8 cellular contexts compared by ENCODE assay signal in genomic region chr17:31321481-31321880, GRCh38. TPM values are rescaled to one million over a fixed set of nuclear protein-coding genes. Genes with fewer than 3 reads are reported as not detected.
DNase-seq lines count a peak whose midpoint lies in the region; ATAC-seq and TF ChIP-seq lines count a peak whose summit lies in the region.

A gene with protein sequence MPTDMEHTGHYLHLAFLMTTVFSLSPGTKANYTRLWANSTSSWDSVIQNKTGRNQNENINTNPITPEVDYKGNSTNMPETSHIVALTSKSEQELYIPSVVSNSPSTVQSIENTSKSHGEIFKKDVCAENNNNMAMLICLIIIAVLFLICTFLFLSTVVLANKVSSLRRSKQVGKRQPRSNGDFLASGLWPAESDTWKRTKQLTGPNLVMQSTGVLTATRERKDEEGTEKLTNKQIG (minus strand): TSS chr17:31321622. CDS start chr17:31319013, 2,609 bp downstream.

- H3K27me3 Mint-ChIP-seq in dendritic cell treated with granulocyte-macrophage colony-stimulating factor and Interleukin-4, amounts not matched to agents 40 ng/mL and 50 ng/mL, for 4 days = no peaks in the 10 kb centered on the region
- no peaks in the 10 kb centered on the region for H3K27me3 Mint-ChIP-seq in naive thymus-derived CD4-positive, alpha-beta T cell
- H3K27me3 Mint-ChIP-seq in type B pancreatic cell = no peaks in the 10 kb centered on the region

- peak within 1 kb of the TSS; percentile 69 for H3K4me3 Mint-ChIP-seq in dendritic cell treated with granulocyte-macrophage colony-stimulating factor and Interleukin-4, amounts not matched to agents 40 ng/mL and 50 ng/mL, for 4 days
- peak within 1 kb of the TSS; percentile 78 to 96 (median 89) for H3K4me3 Mint-ChIP-seq in naive thymus-derived CD4-positive, alpha-beta T cell
- no peak within 1 kb of the TSS for H3K4me3 Mint-ChIP-seq in type B pancreatic cell

- POLR2A ChIA-PET in naive thymus-derived CD4-positive, alpha-beta T cell (lab: Charles Lee) = interaction anchor here (0.8 to 4.8 kb wide), 6 partner anchors 10 to 313 kb away, joined by 3 to 73 read pairs (median 4); partner anchors contain the start of gene EVI2B

- H3K9me3 ChIP-seq in naive thymus-derived CD4-positive, alpha-beta T cell (ENCODE audit: control insufficient read depth in 2 of 3, low read length in 3 of 3) = no peaks in the 10 kb centered on the region
- no peaks in the 10 kb centered on the region for H3K9me3 ChIP-seq in subcutaneous abdominal adipose tissue (ENCODE audit: control insufficient read depth in 5 of 5, low read length in 5 of 5)

- H3K4me1 ChIP-seq in naive thymus-derived CD4-positive, alpha-beta T cell (ENCODE audit: control insufficient read depth in 2 of 2, insufficient read depth in 2 of 2, low read length in 2 of 2) = peaks cover 11 to 28% of the 10 kb centered on the region in 2 donors
- H3K4me1 ChIP-seq in subcutaneous abdominal adipose tissue (ENCODE audit: control insufficient read depth in 5 of 5, insufficient read depth in 5 of 5, low read length in 5 of 5) = peaks cover 0 to 12% (median 5%) of the 10 kb centered on the region in 5 donors

- no peaks in the 10 kb centered on the region for H3K9me3 Mint-ChIP-seq in dendritic cell treated with granulocyte-macrophage colony-stimulating factor and Interleukin-4, amounts not matched to agents 40 ng/mL and 50 ng/mL, for 4 days
- H3K9me3 Mint-ChIP-seq in naive thymus-derived CD4-positive, alpha-beta T cell = no peaks in the 10 kb centered on the region
- H3K9me3 Mint-ChIP-seq in type B pancreatic cell = no peaks in the 10 kb centered on the region

- CTCF ChIA-PET in naive thymus-derived CD4-positive, alpha-beta T cell (lab: Charles Lee) = interaction anchor here (0.6 to 1.0 kb wide), 4 partner anchors 9 to 51 kb away, joined by 3 to 4 read pairs (median 3); no protein-coding TSS in a partner anchor

- peak within 1 kb of the TSS; percentile 66 for H3K4me3 ChIP-seq in naive thymus-derived CD4-positive, alpha-beta T cell (ENCODE audit: low read length)
- H3K4me3 ChIP-seq in subcutaneous abdominal adipose tissue (ENCODE audit: low read depth in 1 of 5, low read length in 5 of 5) = peak within 1 kb of the TSS; percentile 28 to 54 (median 39)

- H3K27ac ChIP-seq in naive thymus-derived CD4-positive, alpha-beta T cell (ENCODE audit: low read depth, low read length) = peak within 1 kb of the TSS; percentile 90
- peak within 1 kb of the TSS; percentile 13 for H3K27ac ChIP-seq in subcutaneous abdominal adipose tissue (ENCODE audit: low read depth, low read length)

- no peaks in the 10 kb centered on the region for H3K27me3 ChIP-seq in naive thymus-derived CD4-positive, alpha-beta T cell (ENCODE audit: control insufficient read depth in 2 of 2, insufficient read depth in 2 of 2, low read length in 2 of 2)
- no peaks in the 10 kb centered on the region for H3K27me3 ChIP-seq in subcutaneous abdominal adipose tissue (ENCODE audit: control insufficient read depth in 5 of 5, insufficient read depth in 4 of 5, low read length in 5 of 5)

- DNase-seq in EL (peak; percentile 85), Kasumi-1 (lab: John Stamatoyannopoulos, UW) (peak; percentile 95 to 98), NCI-H2171 (lab: John Stamatoyannopoulos, UW) (no peak), type B pancreatic cell (ENCODE audit: extremely low spot score, unreplicated experiment) (no peak)
- DNase-seq in activated CD4-positive, alpha-beta T cell treated with anti-CD3 and anti-CD28 coated beads, Interleukin-2, amount 50 U/mL, for 24 hours (ENCODE audit: low read depth in 1 of 2, low spot score in 1 of 2) = peak; percentile 29 to 82
- DNase-seq in naive thymus-derived CD4-positive, alpha-beta T cell = peak; percentile 30 to 95 (median 87)

- H3K9ac ChIP-seq in subcutaneous abdominal adipose tissue (ENCODE audit: low read length in 5 of 5) = peak within 1 kb of the TSS in 1 of 5 donors; percentile 49

- H3K4me1 Mint-ChIP-seq in dendritic cell treated with granulocyte-macrophage colony-stimulating factor and Interleukin-4, amounts not matched to agents 40 ng/mL and 50 ng/mL, for 4 days (ENCODE audit: low read depth) = peaks cover 28% of the 10 kb centered on the region
- H3K4me1 Mint-ChIP-seq in naive thymus-derived CD4-positive, alpha-beta T cell = peaks cover 26 to 41% (median 34%) of the 10 kb centered on the region in 7 donors
- peaks cover 5% of the 10 kb centered on the region for H3K4me1 Mint-ChIP-seq in type B pancreatic cell (ENCODE audit: unreplicated experiment)

- intact Hi-C loops in dendritic cell treated with granulocyte-macrophage colony-stimulating factor and Interleukin-4, amounts not matched to agents 40 ng/mL and 50 ng/mL, for 4 days (cut with micrococcal nuclease) = loop anchor here (5.0 kb wide), 2 partner anchors 51 to 369 kb away; no protein-coding TSS in a partner anchor
- intact Hi-C loops in naive thymus-derived CD4-positive, alpha-beta T cell (cut with micrococcal nuclease) = loop anchor here (1.0 to 5.0 kb wide), 12 partner anchors 11 to 580 kb away; partner anchors contain the start of genes TEFM (in 1 of the 2) and UTP6 (in 1 of the 2)

- H3K27ac Mint-ChIP-seq in dendritic cell treated with granulocyte-macrophage colony-stimulating factor and Interleukin-4, amounts not matched to agents 40 ng/mL and 50 ng/mL, for 4 days = peak within 1 kb of the TSS; percentile 87
- H3K27ac Mint-ChIP-seq in naive thymus-derived CD4-positive, alpha-beta T cell = peak within 1 kb of the TSS; percentile 88 to 98 (median 94)
- H3K27ac Mint-ChIP-seq in type B pancreatic cell = no peak within 1 kb of the TSS

- ATAC-seq in naive thymus-derived CD4-positive, alpha-beta T cell = peak; percentile 93

- no peak for TF ChIP-seq CTCF in type B pancreatic cell (conservative IDR thresholded peaks at IDR 0.05)

- H3K36me3 Mint-ChIP-seq in dendritic cell treated with granulocyte-macrophage colony-stimulating factor and Interleukin-4, amounts not matched to agents 40 ng/mL and 50 ng/mL, for 4 days (ENCODE audit: low read depth) = peaks cover 31% of the 10 kb centered on the region
- peaks cover 4 to 25% (median 15%) of the 10 kb centered on the region in 5 donors for H3K36me3 Mint-ChIP-seq in naive thymus-derived CD4-positive, alpha-beta T cell
- H3K36me3 Mint-ChIP-seq in type B pancreatic cell = peaks cover 7% of the 10 kb centered on the region

- H3K36me3 ChIP-seq in naive thymus-derived CD4-positive, alpha-beta T cell (ENCODE audit: control insufficient read depth in 2 of 3, insufficient read depth in 3 of 3, low read length in 3 of 3) = no peaks in the 10 kb centered on the region
- H3K36me3 ChIP-seq in subcutaneous abdominal adipose tissue (ENCODE audit: control insufficient read depth in 5 of 5, insufficient read depth in 5 of 5, low read length in 5 of 5) = peaks cover 0 to 8% (median 7%) of the 10 kb centered on the region in 5 donors

RNA-seq across cellular contexts. Expression of the gene that starts here (rescaled TPM):
- total RNA-seq in naive thymus-derived CD4-positive, alpha-beta T cell = 100 to 1,000 TPM in 2 of 5 experiments, 10 to 100 TPM in 3; 40.9 to 134 (median 60.2) TPM
- polyA plus RNA-seq in naive thymus-derived CD4-positive, alpha-beta T cell = 10 to 100 TPM; 61.1 to 68.3 TPM
- not detected in 2 replicates for total RNA-seq in type B pancreatic cell (ENCODE audit: low replicate concordance)

Comparison
In these comparisons a context has a peak if more than half of its experiments do, and no peak if none do; other contexts are left out.
1. RNA of the gene that starts here (total RNA-seq): 40.9 to 134 TPM in naive thymus-derived CD4-positive, alpha-beta T cell; not detected in type B pancreatic cell; every median in the first group is over 10 times any median in the second.
2. DNase-seq: peak in EL (single experiment), Kasumi-1 (2 of 2), activated CD4-positive, alpha-beta T cell treated with anti-CD3 and anti-CD28 coated beads, Interleukin-2, amount 50 U/mL, for 24 hours (2 of 2) and naive thymus-derived CD4-positive, alpha-beta T cell (9 of 9); none in NCI-H2171 (single experiment) and type B pancreatic cell (single experiment).